In the genomic region with DNA sequence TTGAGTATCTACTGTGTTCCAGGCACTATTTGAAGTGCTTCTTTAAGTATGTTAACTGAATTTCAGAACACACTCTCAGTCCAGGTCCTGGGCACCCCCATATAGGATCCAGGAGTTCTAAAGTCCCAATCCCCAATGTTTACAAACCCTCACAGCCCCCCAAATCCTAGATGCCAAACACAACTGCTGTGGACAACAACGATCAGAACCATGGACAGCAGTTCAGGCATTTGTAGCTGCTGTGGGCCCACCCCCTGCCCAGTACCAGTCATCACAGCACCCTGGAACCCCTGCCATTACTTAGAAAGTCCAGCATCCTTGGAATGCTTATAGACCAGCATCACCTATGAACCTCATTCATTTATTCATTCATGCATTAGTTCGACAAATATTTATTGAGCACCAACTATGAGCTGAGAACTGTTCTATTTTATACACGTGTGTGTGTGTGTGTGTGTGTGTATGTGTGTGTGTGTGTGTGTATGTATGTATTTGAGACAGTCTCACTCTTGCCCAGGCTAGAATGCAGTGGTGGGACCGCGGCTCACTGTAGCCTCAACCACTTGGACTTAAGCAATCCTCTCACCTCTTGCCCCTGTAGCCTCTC, we compare ENCODE assay signal across 1 cellular context.
TF ChIP-seq lines count a peak whose summit lies in the region.

No MANE protein-coding gene starts in this region.

TF ChIP-seq in HepG2, 621 proteins besides CTCF, POLR2A, EP300 and RAD21 (continued from another document):
- TF ChIP-seq, protein P1, sequence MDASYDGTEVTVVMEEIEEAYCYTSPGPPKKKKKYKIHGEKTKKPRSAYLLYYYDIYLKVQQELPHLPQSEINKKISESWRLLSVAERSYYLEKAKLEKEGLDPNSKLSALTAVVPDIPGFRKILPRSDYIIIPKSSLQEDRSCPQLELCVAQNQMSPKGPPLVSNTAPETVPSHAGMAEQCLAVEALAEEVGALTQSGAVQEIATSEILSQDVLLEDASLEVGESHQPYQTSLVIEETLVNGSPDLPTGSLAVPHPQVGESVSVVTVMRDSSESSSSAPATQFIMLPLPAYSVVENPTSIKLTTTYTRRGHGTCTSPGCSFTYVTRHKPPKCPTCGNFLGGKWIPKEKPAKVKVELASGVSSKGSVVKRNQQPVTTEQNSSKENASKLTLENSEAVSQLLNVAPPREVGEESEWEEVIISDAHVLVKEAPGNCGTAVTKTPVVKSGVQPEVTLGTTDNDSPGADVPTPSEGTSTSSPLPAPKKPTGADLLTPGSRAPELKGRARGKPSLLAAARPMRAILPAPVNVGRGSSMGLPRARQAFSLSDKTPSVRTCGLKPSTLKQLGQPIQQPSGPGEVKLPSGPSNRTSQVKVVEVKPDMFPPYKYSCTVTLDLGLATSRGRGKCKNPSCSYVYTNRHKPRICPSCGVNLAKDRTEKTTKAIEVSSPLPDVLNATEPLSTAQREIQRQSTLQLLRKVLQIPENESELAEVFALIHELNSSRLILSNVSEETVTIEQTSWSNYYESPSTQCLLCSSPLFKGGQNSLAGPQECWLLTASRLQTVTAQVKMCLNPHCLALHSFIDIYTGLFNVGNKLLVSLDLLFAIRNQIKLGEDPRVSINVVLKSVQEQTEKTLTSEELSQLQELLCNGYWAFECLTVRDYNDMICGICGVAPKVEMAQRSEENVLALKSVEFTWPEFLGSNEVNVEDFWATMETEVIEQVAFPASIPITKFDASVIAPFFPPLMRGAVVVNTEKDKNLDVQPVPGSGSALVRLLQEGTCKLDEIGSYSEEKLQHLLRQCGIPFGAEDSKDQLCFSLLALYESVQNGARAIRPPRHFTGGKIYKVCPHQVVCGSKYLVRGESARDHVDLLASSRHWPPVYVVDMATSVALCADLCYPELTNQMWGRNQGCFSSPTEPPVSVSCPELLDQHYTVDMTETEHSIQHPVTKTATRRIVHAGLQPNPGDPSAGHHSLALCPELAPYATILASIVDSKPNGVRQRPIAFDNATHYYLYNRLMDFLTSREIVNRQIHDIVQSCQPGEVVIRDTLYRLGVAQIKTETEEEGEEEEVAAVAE (CRISPR knock-in tag; IDR thresholded peaks at IDR 0.05; ENCODE audit: borderline replicate concordance) = 0 out of 2 replicates have a peak, but pooled peaks have one; percentile 45
- TF ChIP-seq, protein P2, sequence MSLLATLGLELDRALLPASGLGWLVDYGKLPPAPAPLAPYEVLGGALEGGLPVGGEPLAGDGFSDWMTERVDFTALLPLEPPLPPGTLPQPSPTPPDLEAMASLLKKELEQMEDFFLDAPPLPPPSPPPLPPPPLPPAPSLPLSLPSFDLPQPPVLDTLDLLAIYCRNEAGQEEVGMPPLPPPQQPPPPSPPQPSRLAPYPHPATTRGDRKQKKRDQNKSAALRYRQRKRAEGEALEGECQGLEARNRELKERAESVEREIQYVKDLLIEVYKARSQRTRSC (CRISPR knock-in tag; IDR thresholded peaks at IDR 0.05; ENCODE audit: low read depth) = no peak
- TF ChIP-seq GATAD1 (CRISPR knock-in tag; IDR thresholded peaks at IDR 0.05) (0 out of 2 replicates have a peak, but pooled peaks have one; percentile 18), EHMT2 (IDR thresholded peaks at IDR 0.05; ENCODE audit: borderline replicate concordance, low read depth, low read length) (peak; percentile 98), TEAD3 (CRISPR knock-in tag; optimal IDR thresholded peaks at IDR 0.05; ENCODE audit: borderline replicate concordance) (peak; percentile 67), MTA3 (CRISPR knock-in tag; IDR thresholded peaks at IDR 0.05) (no peak), DNMT3B (CRISPR knock-in tag; conservative IDR thresholded peaks at IDR 0.05) (peak; percentile 59; the same call in 1 of the 2 replicates), HOXA9 (CRISPR knock-in tag; IDR thresholded peaks at IDR 0.05; ENCODE audit: borderline replicate concordance) (peak; percentile 27; the same call in 1 of the 2 replicates), HOXD1 (CRISPR knock-in tag; IDR thresholded peaks at IDR 0.05) (no peak), ZFP37 (CRISPR knock-in tag; IDR thresholded peaks at IDR 0.05; ENCODE audit: borderline replicate concordance) (peak; percentile 51; the same call in 1 of the 2 replicates), RFXANK (CRISPR knock-in tag; IDR thresholded peaks at IDR 0.05) (no peak), ZNF451 (CRISPR knock-in tag; IDR thresholded peaks at IDR 0.05) (no peak), MEIS2 (CRISPR knock-in tag; IDR thresholded peaks at IDR 0.05) (no peak), NKX3-1 (CRISPR knock-in tag; IDR thresholded peaks at IDR 0.05) (no peak), KMT2A (CRISPR knock-in tag; IDR thresholded peaks at IDR 0.05) (no peak), ZFP36L1 (CRISPR knock-in tag; IDR thresholded peaks at IDR 0.05) (no peak), ZSCAN31 (CRISPR knock-in tag; IDR thresholded peaks at IDR 0.05; ENCODE audit: low read depth) (peak; percentile 33; the same call in 1 of the 2 replicates), ATF3 (CRISPR knock-in tag; IDR thresholded peaks at IDR 0.05) (peak; percentile 29; the same call in 1 of the 2 replicates), SRY (CRISPR knock-in tag; IDR thresholded peaks at IDR 0.05) (peak; percentile 77; the same call in 1 of the 2 replicates), KLF11 (CRISPR knock-in tag; IDR thresholded peaks at IDR 0.05) (peak; percentile 79; the same call in 1 of the 2 replicates), MIER2 (CRISPR knock-in tag; IDR thresholded peaks at IDR 0.05) (peak; percentile 95), ZNF639 (CRISPR knock-in tag; conservative IDR thresholded peaks at IDR 0.05) (no peak), GATAD2A (CRISPR knock-in tag; IDR thresholded peaks at IDR 0.05) (0 out of 2 replicates have a peak, but pooled peaks have one; percentile 13), NCOA2 (CRISPR knock-in tag; IDR thresholded peaks at IDR 0.05) (peak; percentile 35; the same call in 1 of the 2 replicates), MIXL1 (CRISPR knock-in tag; IDR thresholded peaks at IDR 0.05) (peak; percentile 36; the same call in 1 of the 2 replicates), ELF3 (CRISPR knock-in tag; IDR thresholded peaks at IDR 0.05) (0 out of 2 replicates have a peak, but pooled peaks have one; percentile 16), KDM4B (CRISPR knock-in tag; IDR thresholded peaks at IDR 0.05) (0 out of 2 replicates have a peak, but pooled peaks have one; percentile 44), PTBP1 (IDR thresholded peaks at IDR 0.05; ENCODE audit: low read depth, low read length, poor library complexity, severe bottlenecking) (no peak), CREM (IDR thresholded peaks at IDR 0.05) (no peak), CREM (CRISPR knock-in tag; IDR thresholded peaks at IDR 0.05) (no peak), ARID2 (CRISPR knock-in tag; IDR thresholded peaks at IDR 0.05; ENCODE audit: borderline replicate concordance) (no peak), ZNF260 (CRISPR knock-in tag; IDR thresholded peaks at IDR 0.05; ENCODE audit: borderline replicate concordance, low read depth) (no peak), ZSCAN9 (CRISPR knock-in tag; IDR thresholded peaks at IDR 0.05; ENCODE audit: borderline replicate concordance) (peak; percentile 85), HNRNPK (IDR thresholded peaks at IDR 0.05; ENCODE audit: low read depth, low read length, poor library complexity, severe bottlenecking) (no peak), ZNF670 (CRISPR knock-in tag; IDR thresholded peaks at IDR 0.05; ENCODE audit: borderline replicate concordance) (no peak), SIX4 (CRISPR knock-in tag; IDR thresholded peaks at IDR 0.05) (0 out of 2 replicates have a peak, but pooled peaks have one; percentile 35), KDM5A (IDR thresholded peaks at IDR 0.05; ENCODE audit: borderline replicate concordance, low read length) (no peak), ZNF580 (CRISPR knock-in tag; IDR thresholded peaks at IDR 0.05; ENCODE audit: borderline replicate concordance, low read depth) (0 out of 2 replicates have a peak, but pooled peaks have one; percentile 26), WIZ (CRISPR knock-in tag; IDR thresholded peaks at IDR 0.05) (peak; percentile 91; the same call in 1 of the 2 replicates), RARA (CRISPR knock-in tag; IDR thresholded peaks at IDR 0.05) (0 out of 2 replicates have a peak, but pooled peaks have one; percentile 24), HNF4A (CRISPR knock-in tag; IDR thresholded peaks at IDR 0.05) (no peak), ZNF331 (CRISPR knock-in tag; IDR thresholded peaks at IDR 0.05) (0 out of 2 replicates have a peak, but pooled peaks have one; percentile 20), SMARCC2 (IDR thresholded peaks at IDR 0.05) (no peak)
- TF ChIP-seq, protein P3, sequence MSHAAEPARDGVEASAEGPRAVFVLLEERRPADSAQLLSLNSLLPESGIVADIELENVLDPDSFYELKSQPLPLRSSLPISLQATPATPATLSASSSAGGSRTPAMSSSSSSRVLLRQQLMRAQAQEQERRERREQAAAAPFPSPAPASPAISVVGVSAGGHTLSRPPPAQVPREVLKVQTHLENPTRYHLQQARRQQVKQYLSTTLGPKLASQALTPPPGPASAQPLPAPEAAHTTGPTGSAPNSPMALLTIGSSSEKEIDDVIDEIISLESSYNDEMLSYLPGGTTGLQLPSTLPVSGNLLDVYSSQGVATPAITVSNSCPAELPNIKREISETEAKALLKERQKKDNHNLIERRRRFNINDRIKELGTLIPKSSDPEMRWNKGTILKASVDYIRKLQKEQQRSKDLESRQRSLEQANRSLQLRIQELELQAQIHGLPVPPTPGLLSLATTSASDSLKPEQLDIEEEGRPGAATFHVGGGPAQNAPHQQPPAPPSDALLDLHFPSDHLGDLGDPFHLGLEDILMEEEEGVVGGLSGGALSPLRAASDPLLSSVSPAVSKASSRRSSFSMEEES (CRISPR knock-in tag; IDR thresholded peaks at IDR 0.05) = peak; percentile 50
- TF ChIP-seq, protein P4, sequence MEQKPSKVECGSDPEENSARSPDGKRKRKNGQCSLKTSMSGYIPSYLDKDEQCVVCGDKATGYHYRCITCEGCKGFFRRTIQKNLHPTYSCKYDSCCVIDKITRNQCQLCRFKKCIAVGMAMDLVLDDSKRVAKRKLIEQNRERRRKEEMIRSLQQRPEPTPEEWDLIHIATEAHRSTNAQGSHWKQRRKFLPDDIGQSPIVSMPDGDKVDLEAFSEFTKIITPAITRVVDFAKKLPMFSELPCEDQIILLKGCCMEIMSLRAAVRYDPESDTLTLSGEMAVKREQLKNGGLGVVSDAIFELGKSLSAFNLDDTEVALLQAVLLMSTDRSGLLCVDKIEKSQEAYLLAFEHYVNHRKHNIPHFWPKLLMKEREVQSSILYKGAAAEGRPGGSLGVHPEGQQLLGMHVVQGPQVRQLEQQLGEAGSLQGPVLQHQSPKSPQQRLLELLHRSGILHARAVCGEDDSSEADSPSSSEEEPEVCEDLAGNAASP (CRISPR knock-in tag; IDR thresholded peaks at IDR 0.05; ENCODE audit: borderline replicate concordance) = 0 out of 2 replicates have a peak, but pooled peaks have one; percentile 26
- TF ChIP-seq, protein P5, sequence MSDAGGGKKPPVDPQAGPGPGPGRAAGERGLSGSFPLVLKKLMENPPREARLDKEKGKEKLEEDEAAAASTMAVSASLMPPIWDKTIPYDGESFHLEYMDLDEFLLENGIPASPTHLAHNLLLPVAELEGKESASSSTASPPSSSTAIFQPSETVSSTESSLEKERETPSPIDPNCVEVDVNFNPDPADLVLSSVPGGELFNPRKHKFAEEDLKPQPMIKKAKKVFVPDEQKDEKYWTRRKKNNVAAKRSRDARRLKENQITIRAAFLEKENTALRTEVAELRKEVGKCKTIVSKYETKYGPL (CRISPR knock-in tag; IDR thresholded peaks at IDR 0.05) = 0 out of 2 replicates have a peak, but pooled peaks have one; percentile 26
- TF ChIP-seq, protein P6, sequence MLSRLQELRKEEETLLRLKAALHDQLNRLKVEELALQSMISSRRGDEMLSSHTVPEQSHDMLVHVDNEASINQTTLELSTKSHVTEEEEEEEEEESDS (CRISPR knock-in tag; IDR thresholded peaks at IDR 0.05; ENCODE audit: borderline replicate concordance) = no peak
- TF ChIP-seq, protein P7, sequence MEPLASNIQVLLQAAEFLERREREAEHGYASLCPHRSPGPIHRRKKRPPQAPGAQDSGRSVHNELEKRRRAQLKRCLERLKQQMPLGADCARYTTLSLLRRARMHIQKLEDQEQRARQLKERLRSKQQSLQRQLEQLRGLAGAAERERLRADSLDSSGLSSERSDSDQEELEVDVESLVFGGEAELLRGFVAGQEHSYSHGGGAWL (CRISPR knock-in tag; IDR thresholded peaks at IDR 0.05) = peak; percentile 41; the same call in 1 of the 2 replicates
- TF ChIP-seq, protein P8, sequence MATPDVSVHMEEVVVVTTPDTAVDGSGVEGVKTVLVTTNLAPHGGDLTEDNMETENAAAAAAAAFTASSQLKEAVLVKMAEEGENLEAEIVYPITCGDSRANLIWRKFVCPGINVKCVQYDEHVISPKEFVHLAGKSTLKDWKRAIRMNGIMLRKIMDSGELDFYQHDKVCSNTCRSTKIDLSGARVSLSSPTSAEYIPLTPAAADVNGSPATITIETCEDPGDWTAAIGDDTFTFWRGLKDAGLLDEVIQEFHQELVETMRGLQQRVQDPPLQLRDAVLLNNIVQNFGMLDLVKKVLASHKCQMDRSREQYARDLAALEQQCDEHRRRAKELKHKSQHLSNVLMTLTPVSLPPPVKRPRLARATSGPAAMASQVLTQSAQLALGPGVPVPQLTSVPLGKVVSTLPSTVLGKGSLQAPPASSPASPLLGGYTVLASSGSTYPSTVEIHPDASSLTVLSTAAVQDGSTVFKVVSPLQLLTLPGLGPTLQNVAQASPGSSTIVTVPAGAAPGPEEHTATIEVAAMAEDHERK (CRISPR knock-in tag; IDR thresholded peaks at IDR 0.05; ENCODE audit: low read depth) = no peak
